Comparison of ENCODE assay signal across 20 cellular contexts in genomic region chr14:102975662-102976061, GRCh38. TPM values are rescaled to one million over a fixed set of nuclear protein-coding genes. Genes with fewer than 3 reads are reported as not detected.
DNase-seq lines count a peak whose midpoint lies in the region; ATAC-seq and TF ChIP-seq lines count a peak whose summit lies in the region.
"Had no signal": no experiment of that assay in that cellular context is flagged by ENCODE, and none has a peak within 500 bp of the region (broad histone marks: within the 10 kb centered on the region; RNA-seq: fewer than 3 reads in every experiment).

No MANE protein-coding gene starts in this region.

- H3K27ac ChIP-seq in GM23338 (ENCODE audit: low read depth) = peak overlapping the region; percentile 80; the same call in 1 of the 2 replicates
- H3K27ac ChIP-seq in OCI-LY1 (ENCODE audit: low read depth, low read length, poor library complexity, severe bottlenecking) = no peak overlapping the region
- H3K27ac ChIP-seq: C4-2B had no signal

- H3K4me2 ChIP-seq in GM23338 = no peak overlapping the region
- peak overlapping the region; percentile 2; the same call in 1 of the 2 replicates for H3K4me2 ChIP-seq in OCI-LY1 (ENCODE audit: low read length)

- H3K36me3 ChIP-seq in GM23338 (ENCODE audit: insufficient read depth) (peaks cover 36% of the 10 kb centered on the region), OCI-LY1 (ENCODE audit: insufficient read depth, low read length) (no peaks in the 10 kb centered on the region)

- no peak overlapping the region for H3K9ac ChIP-seq in OCI-LY1 (ENCODE audit: low read length)

- H3K36me3 Mint-ChIP-seq in GM23338 (ENCODE audit: low read depth) (peaks cover 66% of the 10 kb centered on the region), WTC11 (peaks cover 56% of the 10 kb centered on the region), nephron progenitor cell (ENCODE audit: low read depth) (peaks cover 45% of the 10 kb centered on the region)

- ATAC-seq in GM23338 (peak; percentile 79), WTC11 (peak; percentile 60; the same call in 1 of the 2 replicates), HG03565 (IDR thresholded peaks at IDR 0.05; ENCODE audit: unreplicated experiment) (no peak)

- TF ChIP-seq CTCF in GM23338 (conservative IDR thresholded peaks at IDR 0.05; ENCODE audit: low read depth in 2 of 2) (peak; percentile 47 to 59), OCI-LY1 (IDR thresholded peaks at IDR 0.05; ENCODE audit: low read length) (peak; percentile 85), WTC11 (IDR thresholded peaks at IDR 0.05) (no peak), nephron progenitor cell (IDR thresholded peaks at IDR 0.05) (no peak)

- H2AFZ ChIP-seq in GM23338 (no peak overlapping the region), OCI-LY1 (ENCODE audit: low read length) (no peak overlapping the region)

- CTCF ChIA-PET in WTC11 (lab: Charles Lee) = interaction anchor here (0.6 to 1.1 kb wide), 5 partner anchors 9 to 282 kb away, joined by 3 to 7 read pairs (median 3); no protein-coding TSS in a partner anchor

- H3K27ac Mint-ChIP-seq in GM23338 = no peak overlapping the region
- no peak overlapping the region for H3K27ac Mint-ChIP-seq in WTC11
- H3K27ac Mint-ChIP-seq in nephron progenitor cell = peak overlapping the region; percentile 36
- H3K27ac Mint-ChIP-seq: T-helper 1 cell treated with Interleukin-12 subunit alpha and Interleukin-12 subunit beta and Interleukin-4 antibody, amounts not matched to agents 30 μg/mL and 1 μg/mL, for 36 hours had no signal

- H3K4me1 ChIP-seq in GM23338 (ENCODE audit: insufficient read depth) (no peaks in the 10 kb centered on the region), OCI-LY1 (ENCODE audit: insufficient read depth, low read length, severe bottlenecking) (peaks cover 51% of the 10 kb centered on the region)

- H4K20me1 ChIP-seq in GM23338 (replicated peaks; ENCODE audit: insufficient read depth) (peaks cover 4% of the 10 kb centered on the region), OCI-LY1 (ENCODE audit: insufficient read depth, low read length) (no peaks in the 10 kb centered on the region)

- H3K9me2 ChIP-seq in GM23338 (ENCODE audit: insufficient read depth) (no peaks in the 10 kb centered on the region), OCI-LY1 (ENCODE audit: low read depth, low read length) (no peaks in the 10 kb centered on the region)

- H3K27me3 ChIP-seq in GM23338 (ENCODE audit: insufficient read depth) (no peaks in the 10 kb centered on the region), OCI-LY1 (ENCODE audit: insufficient read depth, low read length) (no peaks in the 10 kb centered on the region)
- H3K27me3 ChIP-seq: MG63 had no signal

- H3K4me1 Mint-ChIP-seq in GM23338 (no peaks in the 10 kb centered on the region), WTC11 (no peaks in the 10 kb centered on the region), nephron progenitor cell (peaks cover 10% of the 10 kb centered on the region)

- H3K79me2 ChIP-seq in GM23338 (replicated peaks; ENCODE audit: insufficient read depth) (no peaks in the 10 kb centered on the region), OCI-LY1 (ENCODE audit: insufficient read depth, low read length) (no peaks in the 10 kb centered on the region)

- H3K27me3 Mint-ChIP-seq in GM23338 (ENCODE audit: insufficient read depth, low read depth, poor library complexity) (peaks cover 14% of the 10 kb centered on the region), WTC11 (ENCODE audit: low read depth) (no peaks in the 10 kb centered on the region), nephron progenitor cell (ENCODE audit: low read depth, poor library complexity) (no peaks in the 10 kb centered on the region)

- H3K4me3 ChIP-seq in GM23338 = no peak overlapping the region
- H3K4me3 ChIP-seq in OCI-LY1 (ENCODE audit: low read depth, low read length, poor library complexity, severe bottlenecking) = no peak overlapping the region
- H3K4me3 ChIP-seq: MG63 had no signal

- DNase-seq in GM23338 (ENCODE audit: low spot score) (peak; percentile 38), WTC11 (ENCODE audit: low spot score) (no peak), nephron progenitor cell (no peak), hepatic stellate cell (ENCODE audit: low spot score) (no peak), NCI-H526 treated with DMSO at 0.1 percent for 48 hours (lab: John Stamatoyannopoulos, UW) (no peak), SKM-1 treated with dmso at 0.1 percent for 144 hours (lab: John Stamatoyannopoulos, UW; ENCODE audit: unreplicated experiment) (no peak)
- DNase-seq: AML-193; DND-41; GOT3; MG63; NCI-H1048; NCI-H146; NCI-H2029 treated with DMSO at 0.1 percent for 48 hours; NCI-H2171 treated with DMSO at 0.1 percent for 48 hours; NCI-H748 treated with DMSO at 0.1 percent for 48 hours; NK-92 treated with Interleukin-12 subunit alpha and Interleukin-12 subunit beta, amount 100 ng/mL, for 24 hours had no signal

- no peak overlapping the region for H3K4me3 Mint-ChIP-seq in GM23338
- H3K4me3 Mint-ChIP-seq in WTC11 = no peak overlapping the region
- H3K4me3 Mint-ChIP-seq in nephron progenitor cell = no peak overlapping the region
- H3K4me3 Mint-ChIP-seq: T-helper 1 cell treated with Interleukin-12 subunit alpha and Interleukin-12 subunit beta and Interleukin-4 antibody, amounts not matched to agents 30 μg/mL and 1 μg/mL, for 36 hours had no signal

- H3K9me3 Mint-ChIP-seq in GM23338 = no peaks in the 10 kb centered on the region
- no peaks in the 10 kb centered on the region for H3K9me3 Mint-ChIP-seq in WTC11
- no peaks in the 10 kb centered on the region for H3K9me3 Mint-ChIP-seq in nephron progenitor cell
- H3K9me3 Mint-ChIP-seq: T-helper 1 cell treated with Interleukin-12 subunit alpha and Interleukin-12 subunit beta and Interleukin-4 antibody, amounts not matched to agents 30 μg/mL and 1 μg/mL, for 36 hours had no signal

- H3F3A ChIP-seq in GM23338 (replicated peaks; ENCODE audit: low read depth) (peaks cover 15% of the 10 kb centered on the region; the same call in 1 of the 2 replicates), OCI-LY1 (ENCODE audit: insufficient read depth, low read length) (no peaks in the 10 kb centered on the region)

- H3K9me3 ChIP-seq in OCI-LY1 (ENCODE audit: low read length) = no peaks in the 10 kb centered on the region
- H3K9me3 ChIP-seq: MG63 had no signal

- POLR2A ChIA-PET in WTC11 (lab: Charles Lee) = interaction anchor here (0.6 to 1.1 kb wide), 2 partner anchors 14 to 279 kb away, joined by 3 to 4 read pairs; no protein-coding TSS in a partner anchor

TF ChIP-seq in WTC11, 78 proteins besides CTCF, POLR2A, EP300 and RAD21:
- TF ChIP-seq OVOL2 (CRISPR knock-in tag; IDR thresholded peaks at IDR 0.05; ENCODE audit: borderline replicate concordance) (no peak), AFF4 (CRISPR knock-in tag; IDR thresholded peaks at IDR 0.05; ENCODE audit: borderline replicate concordance) (no peak), ELF4 (CRISPR knock-in tag; IDR thresholded peaks at IDR 0.05; ENCODE audit: low read depth) (no peak), PRRX2 (CRISPR knock-in tag; IDR thresholded peaks at IDR 0.05) (no peak), FOXJ3 (CRISPR knock-in tag; IDR thresholded peaks at IDR 0.05; ENCODE audit: borderline replicate concordance) (no peak), RORB (CRISPR knock-in tag; IDR thresholded peaks at IDR 0.05) (no peak), TEAD1 (CRISPR knock-in tag; IDR thresholded peaks at IDR 0.05) (no peak), CREM (CRISPR knock-in tag; IDR thresholded peaks at IDR 0.05) (no peak), NFYB (CRISPR knock-in tag; conservative IDR thresholded peaks at IDR 0.05; ENCODE audit: low read depth) (no peak)

RNA-seq across cellular contexts. Expression of gene AMN, which starts 53.2 kb away (rescaled TPM):
- total RNA-seq in GM23338 (2014; rRNA removed; shearing (Covaris generic)) = 0.16 and 0.69 TPM in 2 replicates
- 1.2 and 1.6 TPM in 2 replicates for polyA plus RNA-seq in GM23338 (2016; fragmentation: Nextera tagmentation; extraction: Ambion mirVana)
- 2.4 to 3.0 TPM (median 2.8 TPM) in 3 replicates for total RNA-seq in WTC11 (2021)

Comparison
In these comparisons a context has a peak if more than half of its experiments do, and no peak if none do; other contexts are left out.
1. CTCF ChIP-seq: peak in GM23338 (2 of 2) and OCI-LY1 (single experiment); none in WTC11 (single experiment) and nephron progenitor cell (single experiment).